ENCODE assay signal across 11 cellular contexts in genomic region chr16:89587676-89588075, GRCh38. TPM values are rescaled to one million over a fixed set of nuclear protein-coding genes. Genes with fewer than 3 reads are reported as not detected.
"Had no signal": no experiment of that assay in that cellular context is flagged by ENCODE, and none has a peak within 500 bp of the region (broad histone marks: within the 10 kb centered on the region; RNA-seq: fewer than 3 reads in every experiment).

No MANE protein-coding gene starts in this region.

RNA-seq across cellular contexts. Expression of gene CPNE7, which starts 12.1 kb away (rescaled TPM):
- total RNA-seq: psoas muscle, right atrium auricular region, right cardiac atrium, sciatic nerve, skeletal muscle tissue had no signal

RNA-seq across cellular contexts. Expression of gene DPEP1, which starts 25.8 kb away (rescaled TPM):
- total RNA-seq: naive thymus-derived CD8-positive, alpha-beta T cell; natural killer cell; natural killer cell treated with Interleukin-12 subunit alpha and Interleukin-12 subunit beta and Interleukin-15 and Interleukin-18, amount 100 ng/mL, for 72 hours; osteocyte; psoas muscle; sciatic nerve; sigmoid colon; skeletal muscle tissue; smooth muscle cell had no signal
